In genomic region chr7:47458057-47458456, GRCh38 we compare ENCODE assay signal across 10 cellular contexts.
DNase-seq lines count a peak whose midpoint lies in the region; ATAC-seq and TF ChIP-seq lines count a peak whose summit lies in the region.
"Had no signal": no experiment of that assay in that cellular context is flagged by ENCODE, and none has a peak within 500 bp of the region (broad histone marks: within the 10 kb centered on the region; RNA-seq: fewer than 3 reads in every experiment).

No MANE protein-coding gene starts in this region.

- peaks cover 22% of the 10 kb centered on the region for H3K4me1 ChIP-seq in right cardiac atrium (ENCODE audit: control insufficient read depth, insufficient read depth, low read length)
- peaks cover 22 to 77% (median 39%) of the 10 kb centered on the region in 6 donors for H3K4me1 ChIP-seq in spleen

- ATAC-seq in right cardiac atrium (peak; percentile 58 to 65), HG03159 (IDR thresholded peaks at IDR 0.05; ENCODE audit: unreplicated experiment) (no peak), HG03196 (IDR thresholded peaks at IDR 0.05; ENCODE audit: unreplicated experiment) (no peak)

- intact Hi-C loops in right cardiac atrium (cut with DNase I): no loop called here
- intact Hi-C loops in spleen (cut with DNase I; ENCODE audit: low total_unique reads): loop anchor here (10.0 kb wide), 1 partner anchor 117 kb away; no protein-coding TSS in a partner anchor

- H3K4me3 ChIP-seq in right cardiac atrium (ENCODE audit: low read length) (no peak overlapping the region), spleen (no peak overlapping the region)

- H3K27ac ChIP-seq in right cardiac atrium (ENCODE audit: low read length) (no peak overlapping the region), spleen (peak overlapping the region in 5 of 8 donors; percentile 4 to 57 (median 43))

- TF ChIP-seq CTCF in spleen (IDR thresholded peaks at IDR 0.05 in 8 of 11, conservative IDR thresholded peaks at IDR 0.05 in 3 of 11): no peak

- H3K36me3 ChIP-seq in spleen: peaks cover 0 to 9% (median 0%) of the 10 kb centered on the region in 6 donors

- 40% methylated on average over 5 of the region's 5 CpGs for WGBS in right cardiac atrium
- 30 to 71% (median 55%) methylated on average over 5 of the region's 5 CpGs for WGBS in spleen, 5 donors

- no peaks in the 10 kb centered on the region for H3K9me3 ChIP-seq in right cardiac atrium (ENCODE audit: control insufficient read depth, low read length)
- no peaks in the 10 kb centered on the region for H3K9me3 ChIP-seq in spleen

- H3K27me3 ChIP-seq in right cardiac atrium (ENCODE audit: control insufficient read depth, insufficient read depth) (no peaks in the 10 kb centered on the region), spleen (replicated peaks in 1 of 7) (no peaks in the 10 kb centered on the region)

- TF ChIP-seq POLR2A in spleen (IDR thresholded peaks at IDR 0.05): no peak

- DNase-seq in GOT3 (lab: John Stamatoyannopoulos, UW) (peak; percentile 43), SW480 (ENCODE audit: low spot score) (peak; percentile 74), right cardiac atrium (peak in 2 of 3 donors; percentile 76 to 77), spleen (no peak), activated gamma-delta T cell (lab: John Stamatoyannopoulos, UW) (no peak), ecto neural progenitor cell (ENCODE audit: low spot score) (no peak)
- DNase-seq: nucleus accumbens, SHP77 treated with DMSO at 0.1 percent for 48 hours had no signal

Comparison
In these comparisons a context has a peak if more than half of its experiments do, and no peak if none do; other contexts are left out.
1. DNase-seq: peak in GOT3 (single experiment), SW480 (single experiment) and right cardiac atrium (2 of 3); none in spleen (single experiment), activated gamma-delta T cell (single experiment) and ecto neural progenitor cell (single experiment).
2. ATAC-seq: peak in right cardiac atrium (2 of 2); none in HG03159 (single experiment) and HG03196 (single experiment).